9 cellular contexts compared by ENCODE assay signal in the genomic region with DNA sequence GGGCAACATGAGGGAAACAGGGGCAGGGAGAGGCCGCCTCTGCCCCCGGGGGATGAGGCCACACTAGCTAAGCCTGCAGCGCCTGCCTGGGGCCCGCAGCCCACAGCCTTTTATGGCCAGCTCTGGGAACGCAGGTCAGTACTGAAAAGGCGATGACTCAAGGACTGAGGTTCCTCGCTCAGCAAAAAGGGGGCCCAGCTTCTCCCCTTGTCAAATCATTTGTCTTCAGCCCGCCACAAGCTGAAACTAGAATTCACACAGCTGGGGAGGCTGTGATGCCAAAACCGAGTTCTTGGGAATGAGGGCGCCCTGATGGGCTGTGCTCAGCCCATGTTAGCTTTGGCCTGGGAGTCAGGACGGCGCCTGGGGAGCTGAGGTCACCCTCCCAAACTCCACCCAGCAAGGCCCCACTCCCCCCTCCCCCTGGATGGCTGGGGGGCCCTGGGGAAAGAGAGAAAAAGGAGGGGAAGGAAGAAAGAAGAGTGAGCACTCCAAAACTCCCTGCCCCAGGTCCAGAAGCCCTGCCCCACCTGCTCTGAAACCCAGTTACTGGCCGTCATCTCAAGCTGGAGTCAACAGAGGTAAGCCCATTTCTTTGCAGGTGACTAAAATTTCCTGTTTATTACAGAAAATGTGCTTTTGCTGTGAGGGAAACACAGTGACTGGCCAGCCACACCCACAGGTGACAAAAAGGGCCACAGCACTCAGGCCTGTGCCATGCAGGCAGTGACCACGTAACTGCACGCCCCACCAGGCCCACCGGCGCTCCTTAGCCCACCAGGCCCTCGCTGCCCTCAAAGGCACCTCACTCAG. TPM values are rescaled to one million over a fixed set of nuclear protein-coding genes. Genes with fewer than 3 reads are reported as not detected.
A peak's percentile ranks its signal among the peaks of the same experiment; 100 is the strongest.
DNase-seq lines count a peak whose midpoint lies in the region; ATAC-seq and TF ChIP-seq lines count a peak whose summit lies in the region.
"Had no signal": no experiment of that assay in that cellular context is flagged by ENCODE, and none has a peak within 500 bp of the region (broad histone marks: within the 10 kb centered on the region; RNA-seq: fewer than 3 reads in every experiment).

No MANE protein-coding gene starts in this region.

- H2AK9ac ChIP-seq in IMR-90 (replicated peaks; ENCODE audit: low read depth, low read length, poor library complexity) = peak overlapping the region; percentile 96

- TF ChIP-seq CTCF in IMR-90 (conservative IDR thresholded peaks at IDR 0.05; ENCODE audit: low read depth, low read length) = no peak

- H3K27ac ChIP-seq in IMR-90 (ENCODE audit: insufficient read depth, low read length) = peak overlapping the region; percentile 97
- H3K27ac ChIP-seq: 22Rv1 had no signal

- H2AK5ac ChIP-seq in IMR-90 (ENCODE audit: low read depth, low read length) = peak overlapping the region; percentile 99

- peak; percentile 10; the same call in 1 of the 2 replicates for TF ChIP-seq RAD21 in IMR-90 (IDR thresholded peaks at IDR 0.05; ENCODE audit: low read length)

- H4K20me1 ChIP-seq in IMR-90 (ENCODE audit: insufficient read depth, low read length) = peaks cover 66% of the 10 kb centered on the region

- H4K91ac ChIP-seq in IMR-90 (ENCODE audit: insufficient read depth, low read depth, low read length) = peak overlapping the region; percentile 96

- H2BK20ac ChIP-seq in IMR-90 (ENCODE audit: low read depth, low read length) = peak overlapping the region; percentile 96

- H3K27me3 ChIP-seq in IMR-90 (ENCODE audit: control insufficient read depth, insufficient read depth, low read length) = no peaks in the 10 kb centered on the region
- H3K27me3 ChIP-seq in iPS-15b (ENCODE audit: control insufficient read depth, insufficient read depth, low read length) = no peaks in the 10 kb centered on the region

- peak overlapping the region; percentile 46 for H2AFZ ChIP-seq in IMR-90 (replicated peaks; ENCODE audit: low read length, poor library complexity)

- H3K36me3 ChIP-seq in IMR-90 (ENCODE audit: control insufficient read depth, insufficient read depth, low read length) = peaks cover 8% of the 10 kb centered on the region
- peaks cover 4% of the 10 kb centered on the region for H3K36me3 ChIP-seq in iPS-15b (ENCODE audit: control insufficient read depth, insufficient read depth, low read length)

- H3K4me1 Mint-ChIP-seq in activated naive CD8-positive, alpha-beta T cell treated with anti-CD3 and anti-CD28 coated beads, Interleukin-2, amount 10 ng/mL, durations not matched to agents 7 days and 5 days = peaks cover 72% of the 10 kb centered on the region

- no TSS peak for BruUV-seq in IMR-90 (replicated peaks; lab: Mats Ljungman, UMichigan)

- POLR2A ChIA-PET in IMR-90 (lab: Charles Lee; ENCODE audit: unreplicated experiment) = no interaction called here
- POLR2A ChIA-PET in activated naive CD8-positive, alpha-beta T cell treated with anti-CD3 and anti-CD28 coated beads, Interleukin-2, amount 10 ng/mL, durations not matched to agents 7 days and 5 days (lab: Charles Lee) = interaction anchor here (0.7 to 27.4 kb wide), 7 partner anchors 8 to 253 kb away, joined by 3 to 782 read pairs (median 5); partner anchors contain the start of genes EHD1 and ZNHIT2

- H2BK120ac ChIP-seq in IMR-90 (ENCODE audit: low read depth, low read length) = peak overlapping the region; percentile 96

- peak overlapping the region; percentile 74 for H3K4me3 Mint-ChIP-seq in activated naive CD8-positive, alpha-beta T cell treated with anti-CD3 and anti-CD28 coated beads, Interleukin-2, amount 10 ng/mL, durations not matched to agents 7 days and 5 days

- intact Hi-C loops in IMR-90 (cut with micrococcal nuclease) = loop anchor here (2.0 kb wide), 1 partner anchor 14 kb away; the partner anchor contains the start of gene EHD1

- no peaks in the 10 kb centered on the region for H3K9me3 Mint-ChIP-seq in activated naive CD8-positive, alpha-beta T cell treated with anti-CD3 and anti-CD28 coated beads, Interleukin-2, amount 10 ng/mL, durations not matched to agents 7 days and 5 days

- WGBS in IMR-90 (ENCODE audit: extremely low coverage in 2 of 2, insufficient read length in 1 of 2), 2 experiments = 57% methylated on average over 7 of the region's 18 CpGs; no CpG with 5 or more reads in 1 of the 2 experiments

- H3K14ac ChIP-seq in IMR-90 (replicated peaks; ENCODE audit: low read depth, low read length) = peak overlapping the region; percentile 98

- dilution Hi-C loops in IMR-90 (cut with HindIII; ENCODE audit: low sequenced_read_pairs, unreplicated experiment) = no loop called here

- peak overlapping the region; percentile 92 for H2BK5ac ChIP-seq in IMR-90 (ENCODE audit: low read depth, low read length, poor library complexity, severe bottlenecking)

- no peaks in the 10 kb centered on the region for H3K9me3 ChIP-seq in IMR-90 (ENCODE audit: control insufficient read depth, insufficient read depth, low read length)
- no peaks in the 10 kb centered on the region for H3K9me3 ChIP-seq in iPS-15b (ENCODE audit: control insufficient read depth, insufficient read depth, low read length)

- peaks cover 38% of the 10 kb centered on the region for H3K9me1 ChIP-seq in IMR-90 (ENCODE audit: insufficient read depth, low read length)

- H3K56ac ChIP-seq in IMR-90 (ENCODE audit: extremely low read depth, insufficient read depth, low read length) = peak overlapping the region; percentile 91

- H3K4me1 ChIP-seq in IMR-90 (ENCODE audit: control insufficient read depth, insufficient read depth, low read length) (peaks cover 45% of the 10 kb centered on the region), iPS-15b (ENCODE audit: control insufficient read depth, insufficient read depth, low read length) (no peaks in the 10 kb centered on the region)

- ATAC-seq in IMR-90 (ENCODE audit: low read depth) = peak; percentile 73
- ATAC-seq in activated naive CD8-positive, alpha-beta T cell treated with anti-CD3 and anti-CD28 coated beads, Interleukin-2, amount 10 ng/mL, durations not matched to agents 7 days and 5 days (ENCODE audit: low read depth) = peak; percentile 8

- DNase-seq in DMS 273 (lab: John Stamatoyannopoulos, UW; ENCODE audit: unreplicated experiment) = peak; percentile 61
- no peak for DNase-seq in DMS 273 treated with DMSO at 0.1 percent for 48 hours (lab: John Stamatoyannopoulos, UW)
- DNase-seq in IMR-90 = peak; percentile 97
- peak; percentile 50 for DNase-seq in activated naive CD8-positive, alpha-beta T cell treated with anti-CD3 and anti-CD28 coated beads, Interleukin-2, amount 10 ng/mL, durations not matched to agents 7 days and 5 days
- peak; percentile 54 for DNase-seq in stimulated activated CD4-positive, alpha-beta T cell treated with anti-CD3 and anti-CD28 coated beads, Interleukin-4, amount 100 ng/mL, for 1 hour
- no peak for DNase-seq in NCI-H2171 (lab: John Stamatoyannopoulos, UW)
- no peak for DNase-seq in NK-92 (lab: John Stamatoyannopoulos, UW; ENCODE audit: unreplicated experiment)

- H3K27ac Mint-ChIP-seq in activated naive CD8-positive, alpha-beta T cell treated with anti-CD3 and anti-CD28 coated beads, Interleukin-2, amount 10 ng/mL, durations not matched to agents 7 days and 5 days = peak overlapping the region; percentile 95

- H3K18ac ChIP-seq in IMR-90 (ENCODE audit: low read depth, low read length) = peak overlapping the region; percentile 89

- in situ Hi-C loops in IMR-90 (cut with MboI; ENCODE audit: low sequenced_read_pairs) = no loop called here

- H3K79me1 ChIP-seq in IMR-90 (ENCODE audit: low read depth in 1 of 2, low read length in 2 of 2) = peaks cover 11 to 79% of the 10 kb centered on the region in 2 experiments; a peak in 3 of 4 replicates

- H3K4me2 ChIP-seq in IMR-90 (ENCODE audit: low read depth, low read length) = peak overlapping the region; percentile 52

- H2BK15ac ChIP-seq in IMR-90 (ENCODE audit: low read depth, low read length) = peak overlapping the region; percentile 41; the same call in 2 of the 3 replicates

- peak overlapping the region; percentile 72 for H4K5ac ChIP-seq in IMR-90 (ENCODE audit: low read depth, low read length)

- TF ChIP-seq POLR2A in IMR-90 (IDR thresholded peaks at IDR 0.05; ENCODE audit: low read depth, low read length) = no peak

- CTCF ChIA-PET in IMR-90 (lab: Yijun Ruan, JAX) = interaction anchor here (0.8 kb wide), 1 partner anchor 12 kb away, joined by 3 read pairs; no protein-coding TSS in a partner anchor

- peak overlapping the region; percentile 97 for H3K4ac ChIP-seq in IMR-90 (ENCODE audit: low read depth, low read length)

- H3K27me3 Mint-ChIP-seq in activated naive CD8-positive, alpha-beta T cell treated with anti-CD3 and anti-CD28 coated beads, Interleukin-2, amount 10 ng/mL, durations not matched to agents 7 days and 5 days = no peaks in the 10 kb centered on the region

- H4K8ac ChIP-seq in IMR-90 (ENCODE audit: low read depth in 2 of 2, low read length in 2 of 2) = peak overlapping the region; percentile 94 to 99

- peak overlapping the region; percentile 96 for H3K23ac ChIP-seq in IMR-90 (ENCODE audit: low read depth, low read length)

- H3K9ac ChIP-seq in IMR-90 (ENCODE audit: low read depth, low read length) = peak overlapping the region; percentile 69
- H3K9ac ChIP-seq in iPS-15b (ENCODE audit: low read depth, low read length) = peak overlapping the region; percentile 24

- H3K4me3 ChIP-seq in IMR-90 (ENCODE audit: insufficient read depth, low read depth, low read length) (no peak overlapping the region), iPS-15b (ENCODE audit: low read depth, low read length) (no peak overlapping the region)

- peaks cover 17% of the 10 kb centered on the region for H3K36me3 Mint-ChIP-seq in activated naive CD8-positive, alpha-beta T cell treated with anti-CD3 and anti-CD28 coated beads, Interleukin-2, amount 10 ng/mL, durations not matched to agents 7 days and 5 days

RNA-seq across cellular contexts. Expression of gene EHD1, which starts 13.7 kb away (rescaled TPM):
- total RNA-seq in IMR-90 (2012; rRNA removed) = 107 and 125 TPM in 2 replicates
- 209 and 216 TPM in 2 replicates for polyA plus RNA-seq in IMR-90 (2012; rRNA removed)
- 259 and 358 TPM in 2 replicates for polyA plus RNA-seq in IMR-90 (2012; cell fraction: cytosol; rRNA removed)
- 267 and 410 TPM in 2 replicates for polyA plus RNA-seq in IMR-90 (2012; cell fraction: nucleus; rRNA removed; ENCODE audit: low replicate concordance)
- total RNA-seq in activated naive CD8-positive, alpha-beta T cell treated with anti-CD3 and anti-CD28 coated beads, Interleukin-2, amount 10 ng/mL, durations not matched to agents 7 days and 5 days = 100 to 1,000 TPM; 187 to 195 TPM

RNA-seq across cellular contexts. Expression of gene CDC42BPG, which starts 20.2 kb away (rescaled TPM):
- total RNA-seq in IMR-90 (2012; rRNA removed) = under 0.01 TPM in 2 replicates
- polyA plus RNA-seq in IMR-90 (2012; rRNA removed) = 0.10 and 0.12 TPM in 2 replicates
- polyA plus RNA-seq in IMR-90 (2012; cell fraction: cytosol; rRNA removed) = 0.04 and 0.12 TPM in 2 replicates
- 0.50 and 0.59 TPM in 2 replicates for polyA plus RNA-seq in IMR-90 (2012; cell fraction: nucleus; rRNA removed; ENCODE audit: low replicate concordance)
- total RNA-seq in activated naive CD8-positive, alpha-beta T cell treated with anti-CD3 and anti-CD28 coated beads, Interleukin-2, amount 10 ng/mL, durations not matched to agents 7 days and 5 days = 1 to 10 TPM; 3.4 to 3.5 TPM

RNA-seq across cellular contexts. Expression of gene ATG2A, which starts 52.3 kb away (rescaled TPM):
- 3.2 and 3.6 TPM in 2 replicates for total RNA-seq in IMR-90 (2012; rRNA removed)
- 10.5 and 12.7 TPM in 2 replicates for polyA plus RNA-seq in IMR-90 (2012; rRNA removed)
- polyA plus RNA-seq in IMR-90 (2012; cell fraction: cytosol; rRNA removed) = 6.8 and 14.5 TPM in 2 replicates
- polyA plus RNA-seq in IMR-90 (2012; cell fraction: nucleus; rRNA removed; ENCODE audit: low replicate concordance) = 27.8 and 85.6 TPM in 2 replicates
- 10 to 100 TPM; 34.5 to 39.7 TPM for total RNA-seq in activated naive CD8-positive, alpha-beta T cell treated with anti-CD3 and anti-CD28 coated beads, Interleukin-2, amount 10 ng/mL, durations not matched to agents 7 days and 5 days

RNA-seq across cellular contexts. Expression of gene MEN1, which starts 54.3 kb away (rescaled TPM):
- 8.8 and 9.4 TPM in 2 replicates for total RNA-seq in IMR-90 (2012; rRNA removed)
- 35.7 and 44.7 TPM in 2 replicates for polyA plus RNA-seq in IMR-90 (2012; rRNA removed)
- polyA plus RNA-seq in IMR-90 (2012; cell fraction: cytosol; rRNA removed) = 18.9 and 33.6 TPM in 2 replicates
- polyA plus RNA-seq in IMR-90 (2012; cell fraction: nucleus; rRNA removed; ENCODE audit: low replicate concordance) = 65.7 and 129 TPM in 2 replicates
- 10 to 100 TPM; 37.4 to 39.0 TPM for total RNA-seq in activated naive CD8-positive, alpha-beta T cell treated with anti-CD3 and anti-CD28 coated beads, Interleukin-2, amount 10 ng/mL, durations not matched to agents 7 days and 5 days

RNA-seq across cellular contexts. Expression of gene PPP2R5B, which starts 59.8 kb away (rescaled TPM):
- total RNA-seq in IMR-90 (2012; rRNA removed) = 6.4 and 6.5 TPM in 2 replicates
- polyA plus RNA-seq in IMR-90 (2012; rRNA removed) = 23.5 and 23.6 TPM in 2 replicates
- polyA plus RNA-seq in IMR-90 (2012; cell fraction: cytosol; rRNA removed) = 16.0 and 21.4 TPM in 2 replicates
- polyA plus RNA-seq in IMR-90 (2012; cell fraction: nucleus; rRNA removed; ENCODE audit: low replicate concordance) = 43.3 and 68.3 TPM in 2 replicates
- total RNA-seq in activated naive CD8-positive, alpha-beta T cell treated with anti-CD3 and anti-CD28 coated beads, Interleukin-2, amount 10 ng/mL, durations not matched to agents 7 days and 5 days = 10 to 100 TPM; 18.6 to 22.3 TPM

Comparison
In these comparisons a context has a peak if more than half of its experiments do, and no peak if none do; other contexts are left out.
1. DNase-seq: peak in DMS 273 (single experiment), IMR-90 (single experiment), activated naive CD8-positive, alpha-beta T cell treated with anti-CD3 and anti-CD28 coated beads, Interleukin-2, amount 10 ng/mL, durations not matched to agents 7 days and 5 days (single experiment) and stimulated activated CD4-positive, alpha-beta T cell treated with anti-CD3 and anti-CD28 coated beads, Interleukin-4, amount 100 ng/mL, for 1 hour (single experiment); none in DMS 273 treated with DMSO at 0.1 percent for 48 hours (single experiment), NCI-H2171 (single experiment) and NK-92 (single experiment).